Comparison of ENCODE assay signal across 14 cellular contexts in genomic region chr1:64894438-64895196, GRCh38.
A peak's percentile ranks its signal among the peaks of the same experiment; 100 is the strongest.
DNase-seq lines count a peak whose midpoint lies in the region; ATAC-seq and TF ChIP-seq lines count a peak whose summit lies in the region.
"Had no signal": no experiment of that assay in that cellular context is flagged by ENCODE, and none has a peak within 500 bp of the region (broad histone marks: within the 10 kb centered on the region; RNA-seq: fewer than 3 reads in every experiment).

No MANE protein-coding gene starts in this region.

- intact Hi-C loops in CD8-positive, alpha-beta T cell (cut with DNase I, micrococcal nuclease): no loop called here

- H3K79me2 ChIP-seq in trophoblast cell (ENCODE audit: control insufficient read depth, insufficient read depth, low read length, poor library complexity): no peaks in the 10 kb centered on the region

- TF ChIP-seq CTCF in CD8-positive, alpha-beta T cell (IDR thresholded peaks at IDR 0.05): no peak
- no peak for TF ChIP-seq CTCF in chondrocyte (IDR thresholded peaks at IDR 0.05)

- no CpG with 5 or more reads among the region's 16 CpGs for WGBS in trophoblast cell (ENCODE audit: extremely low coverage, insufficient coverage, insufficient read length)

- no peaks in the 10 kb centered on the region for H3K9me3 Mint-ChIP-seq in CD8-positive, alpha-beta T cell
- no peaks in the 10 kb centered on the region for H3K9me3 Mint-ChIP-seq in chondrocyte (ENCODE audit: low read depth)
- H3K9me3 Mint-ChIP-seq: activated naive CD8-positive, alpha-beta T cell treated with anti-CD3 and anti-CD28 coated beads, Interleukin-2, amount 10 ng/mL, durations not matched to agents 7 days and 5 days had no signal

- H2AFZ ChIP-seq in trophoblast cell (ENCODE audit: insufficient read depth, low read length, poor library complexity): no peak overlapping the region

- no peak overlapping the region for H3K4ac ChIP-seq in trophoblast cell (ENCODE audit: low read depth, low read length)

- H3K4me1 Mint-ChIP-seq in CD8-positive, alpha-beta T cell (ENCODE audit: low read depth): peaks cover 94% of the 10 kb centered on the region
- H3K4me1 Mint-ChIP-seq in chondrocyte (ENCODE audit: low read depth): peaks cover 96% of the 10 kb centered on the region

- H3K9ac ChIP-seq in trophoblast cell (ENCODE audit: low read length): no peak overlapping the region

- H3K23ac ChIP-seq in trophoblast cell (ENCODE audit: low read length): no peak overlapping the region

- H3K27ac Mint-ChIP-seq in CD8-positive, alpha-beta T cell: no peak overlapping the region
- peak overlapping the region; percentile 67 for H3K27ac Mint-ChIP-seq in chondrocyte (ENCODE audit: unreplicated experiment)
- H3K27ac Mint-ChIP-seq: activated naive CD8-positive, alpha-beta T cell treated with anti-CD3 and anti-CD28 coated beads, Interleukin-2, amount 10 ng/mL, durations not matched to agents 7 days and 5 days; progenitor cell of endocrine pancreas had no signal

- H3K4me2 ChIP-seq in trophoblast cell (ENCODE audit: low read length): no peak overlapping the region

- no peak overlapping the region for H3K14ac ChIP-seq in trophoblast cell (ENCODE audit: low read length)

- no peaks in the 10 kb centered on the region for H3K36me3 ChIP-seq in CD8-positive, alpha-beta T cell (ENCODE audit: insufficient read depth, low read length)
- no peaks in the 10 kb centered on the region for H3K36me3 ChIP-seq in trophoblast cell (ENCODE audit: control insufficient read depth in 1 of 2, insufficient read depth in 2 of 2, low read length in 2 of 2)

- H4K8ac ChIP-seq in trophoblast cell (ENCODE audit: low read depth, low read length): no peak overlapping the region

- CTCF ChIA-PET in CD8-positive, alpha-beta T cell (lab: Charles Lee): interaction anchor here (0.8 to 1.3 kb wide), 2 partner anchors 18 to 181 kb away, joined by 3 to 4 read pairs; no protein-coding TSS in a partner anchor

- no peak overlapping the region for H3K27ac ChIP-seq in CD8-positive, alpha-beta T cell (ENCODE audit: low read depth, low read length)
- H3K27ac ChIP-seq in trophoblast cell (ENCODE audit: low read depth, low read length): no peak overlapping the region

- no peak overlapping the region for H3K4me3 ChIP-seq in CD8-positive, alpha-beta T cell (ENCODE audit: low read depth, low read length)
- H3K4me3 ChIP-seq in trophoblast cell (ENCODE audit: low read depth, low read length): no peak overlapping the region

- no peak overlapping the region for H4K12ac ChIP-seq in trophoblast cell (ENCODE audit: low read depth, low read length)

- no peak overlapping the region for H2BK120ac ChIP-seq in trophoblast cell (ENCODE audit: insufficient read depth, low read length, poor library complexity)

- no peak overlapping the region for H2AK5ac ChIP-seq in trophoblast cell (ENCODE audit: low read length)

- H3K27me3 Mint-ChIP-seq in CD8-positive, alpha-beta T cell (ENCODE audit: low read depth): no peaks in the 10 kb centered on the region
- no peaks in the 10 kb centered on the region for H3K27me3 Mint-ChIP-seq in chondrocyte (ENCODE audit: low read depth)
- H3K27me3 Mint-ChIP-seq: activated CD4-positive, alpha-beta T cell treated with anti-CD3 and anti-CD28 coated beads for 36 hours; activated naive CD8-positive, alpha-beta T cell treated with anti-CD3 and anti-CD28 coated beads, Interleukin-2, amount 10 ng/mL, durations not matched to agents 7 days and 5 days had no signal

- no peak overlapping the region for H4K91ac ChIP-seq in trophoblast cell (ENCODE audit: low read depth, low read length)

- H3K18ac ChIP-seq in trophoblast cell (ENCODE audit: low read length): no peak overlapping the region

- no peaks in the 10 kb centered on the region for H3K27me3 ChIP-seq in CD8-positive, alpha-beta T cell (ENCODE audit: insufficient read depth, low read length)
- H3K27me3 ChIP-seq in trophoblast cell (ENCODE audit: insufficient read depth, low read length): no peaks in the 10 kb centered on the region

- H3K4me1 ChIP-seq in CD8-positive, alpha-beta T cell (ENCODE audit: insufficient read depth, low read length): peaks cover 82% of the 10 kb centered on the region
- H3K4me1 ChIP-seq in trophoblast cell (ENCODE audit: control insufficient read depth in 1 of 2, insufficient read depth in 2 of 2, low read length in 2 of 2): peaks cover 5 to 8% of the 10 kb centered on the region in 2 experiments

- no peak for DNase-seq in CD8-positive, alpha-beta T cell
- DNase-seq in NCI-H526 treated with DMSO at 0.1 percent for 48 hours (lab: John Stamatoyannopoulos, UW) (peak; percentile 65), chondrocyte (ENCODE audit: low spot score) (no peak), trophoblast cell (peak in 1 of 2 donors; percentile 44), CD1c-positive myeloid dendritic cell (ENCODE audit: extremely low spot score) (no peak)
- DNase-seq in activated CD4-positive, CD25-positive, alpha-beta regulatory T cell (lab: John Stamatoyannopoulos, UW): no peak
- DNase-seq: activated CD4-positive, alpha-beta T cell treated with anti-CD3 and anti-CD28 coated beads for 36 hours; activated naive CD8-positive, alpha-beta T cell treated with anti-CD3 and anti-CD28 coated beads, Interleukin-2, amount 10 ng/mL, durations not matched to agents 7 days and 5 days; DMS79; effector CD4-positive, alpha-beta T cell; NCI-H1092; NCI-H2171 had no signal

- H2BK12ac ChIP-seq in trophoblast cell (ENCODE audit: low read length): peak overlapping the region; percentile 54

- peak overlapping the region; percentile 19 for H3K4me3 Mint-ChIP-seq in CD8-positive, alpha-beta T cell
- H3K4me3 Mint-ChIP-seq in chondrocyte (ENCODE audit: unreplicated experiment): no peak overlapping the region
- H3K4me3 Mint-ChIP-seq: activated CD4-positive, alpha-beta T cell treated with anti-CD3 and anti-CD28 coated beads for 36 hours; activated naive CD8-positive, alpha-beta T cell treated with anti-CD3 and anti-CD28 coated beads, Interleukin-2, amount 10 ng/mL, durations not matched to agents 7 days and 5 days had no signal

- ATAC-seq in CD8-positive, alpha-beta T cell: no peak
- no peak for ATAC-seq in HG02763 (IDR thresholded peaks at IDR 0.05; ENCODE audit: unreplicated experiment)

- H3K79me1 ChIP-seq in trophoblast cell (ENCODE audit: low read length): peaks cover 2% of the 10 kb centered on the region

- no peaks in the 10 kb centered on the region for H3K9me3 ChIP-seq in CD8-positive, alpha-beta T cell (ENCODE audit: low read length)
- no peaks in the 10 kb centered on the region for H3K9me3 ChIP-seq in trophoblast cell (ENCODE audit: insufficient read depth, low read depth, low read length)

- H3K36me3 Mint-ChIP-seq in CD8-positive, alpha-beta T cell: no peaks in the 10 kb centered on the region
- no peaks in the 10 kb centered on the region for H3K36me3 Mint-ChIP-seq in chondrocyte (ENCODE audit: low read depth)

- no peak overlapping the region for H2BK5ac ChIP-seq in trophoblast cell (ENCODE audit: low read depth, low read length, poor library complexity)

- POLR2A ChIA-PET in CD8-positive, alpha-beta T cell (lab: Charles Lee): interaction anchor here (0.5 to 1.8 kb wide), 7 partner anchors 13 to 181 kb away, joined by 3 to 8 read pairs (median 5); no protein-coding TSS in a partner anchor
